1 cellular context compared by ENCODE assay signal in genomic region chr5:10637944-10638343, GRCh38.
TF ChIP-seq lines count a peak whose summit lies in the region.

No MANE protein-coding gene starts in this region.

TF ChIP-seq in GM23338, 12 proteins besides CTCF, POLR2A, EP300 and RAD21:
- TF ChIP-seq REST (IDR thresholded peaks at IDR 0.05; ENCODE audit: unreplicated experiment) (no peak), ZNF462 (CRISPR knock-in tag; IDR thresholded peaks at IDR 0.05) (no peak), STAT1 (IDR thresholded peaks at IDR 0.05; ENCODE audit: unreplicated experiment) (no peak), POLR2AphosphoS5 (IDR thresholded peaks at IDR 0.05; ENCODE audit: low read depth) (no peak), ZNF114 (CRISPR knock-in tag; IDR thresholded peaks at IDR 0.05) (no peak), CREB1 (CRISPR knock-in tag; IDR thresholded peaks at IDR 0.05; ENCODE audit: low read depth) (no peak), EZH2 (IDR thresholded peaks at IDR 0.05; ENCODE audit: low read depth, unreplicated experiment) (no peak), EZH2phosphoT487 (IDR thresholded peaks at IDR 0.05; ENCODE audit: unreplicated experiment) (no peak), NANOG (IDR thresholded peaks at IDR 0.05; ENCODE audit: borderline replicate concordance) (no peak), ZNF331 (CRISPR knock-in tag; IDR thresholded peaks at IDR 0.05; ENCODE audit: low read depth) (no peak)
